1 cellular context compared by ENCODE assay signal in genomic region chr4:176300036-176300435, GRCh38.
TF ChIP-seq lines count a peak whose summit lies in the region.

No MANE protein-coding gene starts in this region.

TF ChIP-seq in IMR-90, 13 proteins besides CTCF, POLR2A, EP300 and RAD21:
- no peak for TF ChIP-seq MAFK (IDR thresholded peaks at IDR 0.05; ENCODE audit: low read depth, low read length)
- no peak for TF ChIP-seq RCOR1 (IDR thresholded peaks at IDR 0.05; ENCODE audit: insufficient replicate concordance, low read length)
- no peak for TF ChIP-seq ELK1 (IDR thresholded peaks at IDR 0.05; ENCODE audit: borderline replicate concordance, low read depth, low read length)
- no peak for TF ChIP-seq CEBPB (IDR thresholded peaks at IDR 0.05; ENCODE audit: low read depth, low read length)
- TF ChIP-seq FOS (IDR thresholded peaks at IDR 0.05; ENCODE audit: low read depth, low read length): no peak
- no peak for TF ChIP-seq BHLHE40 (IDR thresholded peaks at IDR 0.05; ENCODE audit: low read depth, low read length)
- no peak for TF ChIP-seq RFX5 (IDR thresholded peaks at IDR 0.05; ENCODE audit: low read depth, low read length)
- TF ChIP-seq NFE2L2 (IDR thresholded peaks at IDR 0.05; ENCODE audit: low read depth, low read length): no peak
- no peak for TF ChIP-seq CHD1 (IDR thresholded peaks at IDR 0.05; ENCODE audit: low read depth, low read length)
- no peak for TF ChIP-seq MAZ (IDR thresholded peaks at IDR 0.05; ENCODE audit: borderline replicate concordance, low read depth, low read length)
